In the genomic region with DNA sequence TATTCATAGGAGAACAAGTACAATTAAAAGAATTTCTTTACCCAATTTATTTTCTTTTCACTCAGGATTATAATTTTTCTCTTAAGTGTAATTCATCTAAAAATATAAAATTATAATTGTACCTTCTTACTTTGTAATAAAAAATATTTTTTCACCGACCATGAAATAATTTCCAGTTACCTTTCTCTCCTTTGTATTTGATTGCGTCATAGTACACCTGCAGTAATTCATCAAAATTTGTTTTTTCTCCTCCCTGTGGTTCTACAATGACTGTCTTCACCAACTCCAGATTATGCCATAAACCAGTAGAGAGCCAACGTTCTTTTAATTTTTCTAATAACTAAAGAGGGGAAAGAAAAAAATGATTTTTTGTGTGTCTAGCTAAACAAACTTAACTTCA, we compare ENCODE assay signal across 32 cellular contexts.
"Had no signal": no experiment of that assay in that cellular context is flagged by ENCODE, and none has a peak within 500 bp of the region (broad histone marks: within the 10 kb centered on the region; RNA-seq: fewer than 3 reads in every experiment).

No MANE protein-coding gene starts in this region.

- H3K9me3 ChIP-seq: ascending aorta had no signal

- FAIRE-seq: bronchial epithelial cell, TTC549 had no signal

- DNase-seq: activated CD4-positive, alpha-beta memory T cell treated with anti-CD3 and anti-CD28 coated beads, Interleukin-2, amount 10 ng/mL, durations not matched to agents 7 days and 5 days; activated CD4-positive, alpha-beta T cell treated with anti-CD3 and anti-CD28 coated beads for 1 hour; activated CD4-positive, alpha-beta T cell treated with anti-CD3 and anti-CD28 coated beads for 36 hours; activated CD4-positive, alpha-beta T cell treated with anti-CD3 and anti-CD28 coated beads for 48 hours; activated CD4-positive, alpha-beta T cell treated with anti-CD3 and anti-CD28 coated beads, Interleukin-2, amount 10 ng/mL, durations not matched to agents 7 days and 5 days; activated CD4-positive, alpha-beta T cell treated with anti-CD3 and anti-CD28 coated beads, Interleukin-2, amount 50 U/mL, for 48 hours; activated CD4-positive, CD25-positive, alpha-beta regulatory T cell; activated CD8-positive, alpha-beta memory T cell treated with anti-CD3 and anti-CD28 coated beads for 24 hours; activated CD8-positive, alpha-beta memory T cell treated with anti-CD3 and anti-CD28 coated beads, Interleukin-2, amount 10 ng/mL, durations not matched to agents 7 days and 5 days; activated CD8-positive, alpha-beta memory T cell treated with anti-CD3 and anti-CD28 coated beads, Interleukin-2, amount 50 U/mL, for 48 hours; activated CD8-positive, alpha-beta T cell treated with anti-CD3 and anti-CD28 coated beads, Interleukin-2, amount 10 ng/mL, durations not matched to agents 7 days and 5 days; activated effector memory CD4-positive, alpha-beta T cell treated with Interleukin-2 at 50 U/mL for 16 hours; activated gamma-delta T cell; activated naive CD4-positive, alpha-beta T cell treated with anti-CD3 and anti-CD28 coated beads, Interleukin-2, amount 10 ng/mL, durations not matched to agents 7 days and 5 days; activated naive CD4-positive, alpha-beta T cell treated with Interleukin-2 at 50 U/mL for 16 hours; activated naive CD8-positive, alpha-beta T cell treated with anti-CD3 and anti-CD28 coated beads, Interleukin-2, amount 10 ng/mL, durations not matched to agents 7 days and 5 days; activated naive CD8-positive, alpha-beta T cell treated with anti-CD3 and anti-CD28 coated beads, Interleukin-2, amount 50 U/mL, for 24 hours; activated T-cell treated with anti-CD3 and anti-CD28 coated beads, Interleukin-2, amount 50 U/mL, for 24 hours; activated T-cell treated with anti-CD3 and anti-CD28 coated beads, Interleukin-2, amount 50 U/mL, for 48 hours; amygdala; anterior cingulate cortex; caudate nucleus; cerebellar nuclear complex; T-helper 2 cell; T-helper 9 cell; WERI-Rb-1 had no signal

- H3K27ac ChIP-seq: ascending aorta, cardiac muscle cell, WERI-Rb-1 had no signal

- H3K27me3 ChIP-seq: ascending aorta, cardiac muscle cell had no signal

- H3K4me3 ChIP-seq: ascending aorta, cardiac muscle cell had no signal

- H3K4me1 ChIP-seq: ascending aorta had no signal

- ATAC-seq: activated CD4-positive, alpha-beta T cell treated with anti-CD3 and anti-CD28 coated beads for 36 hours; activated CD4-positive, CD25-positive, alpha-beta regulatory T cell treated with anti-CD3 and anti-CD28 coated beads, Interleukin-2, amount 50 U/mL, for 24 hours; activated CD8-positive, alpha-beta memory T cell treated with anti-CD3 and anti-CD28 coated beads, Interleukin-2, amount 10 ng/mL, durations not matched to agents 7 days and 5 days; activated CD8-positive, alpha-beta T cell treated with anti-CD3 and anti-CD28 coated beads, Interleukin-2, amount 10 ng/mL, durations not matched to agents 7 days and 5 days; activated naive CD8-positive, alpha-beta T cell treated with anti-CD3 and anti-CD28 coated beads, Interleukin-2, amount 50 U/mL, for 24 hours; WTC11 had no signal

- H3K36me3 ChIP-seq: ascending aorta, cardiac muscle cell had no signal
